Comparison of ENCODE assay signal across 33 cellular contexts in genomic region chr21:42055425-42055824, GRCh38. TPM values are rescaled to one million over a fixed set of nuclear protein-coding genes. Genes with fewer than 3 reads are reported as not detected.
"Had no signal": no experiment of that assay in that cellular context is flagged by ENCODE, and none has a peak within 500 bp of the region (broad histone marks: within the 10 kb centered on the region; RNA-seq: fewer than 3 reads in every experiment).

No MANE protein-coding gene starts in this region.

- DNase-seq: activated CD4-positive, alpha-beta memory T cell treated with anti-CD3 and anti-CD28 coated beads for 36 hours; activated CD4-positive, alpha-beta T cell treated with anti-CD3 and anti-CD28 coated beads for 4 hours; activated CD4-positive, alpha-beta T cell treated with anti-CD3 and anti-CD28 coated beads, Interleukin-2, amount 50 U/mL, for 1 hour; activated CD4-positive, CD25-positive, alpha-beta regulatory T cell treated with anti-CD3 and anti-CD28 coated beads, Interleukin-2, amount 50 U/mL, for 72 hours; activated CD8-positive, alpha-beta memory T cell treated with anti-CD3 and anti-CD28 coated beads, Interleukin-2, amount 50 U/mL, for 4 hours; activated effector memory CD4-positive, alpha-beta T cell treated with Interleukin-2 at 50 U/mL for 16 hours; activated naive CD4-positive, alpha-beta T cell treated with anti-CD3 and anti-CD28 coated beads, Interleukin-2, amount 10 ng/mL, durations not matched to agents 7 days and 5 days; activated naive CD8-positive, alpha-beta T cell treated with anti-CD3 and anti-CD28 coated beads, Interleukin-2, amount 50 U/mL, for 24 hours; activated T-cell treated with anti-CD3 and anti-CD28 coated beads for 4 hours; activated T-cell treated with anti-CD3 and anti-CD28 coated beads, Interleukin-2, amount 50 U/mL, for 4 hours; brain microvascular endothelial cell; central memory CD4-positive, alpha-beta T cell; Karpas-422; NCI-H1105; NCI-H1436; NCI-H1694 treated with DMSO at 0.1 percent for 48 hours; NCI-H2029; NCI-H345; NCI-H524 treated with DMSO at 0.1 percent for 48 hours; SHP77; SK-N-SH had no signal

- H3K9me3 Mint-ChIP-seq: activated CD4-positive, alpha-beta memory T cell treated with anti-CD3 and anti-CD28 coated beads for 36 hours; activated naive CD4-positive, alpha-beta T cell treated with anti-CD3 and anti-CD28 coated beads, Interleukin-2, amount 10 ng/mL, durations not matched to agents 7 days and 5 days; activated naive CD8-positive, alpha-beta T cell treated with anti-CD3 and anti-CD28 coated beads, Interleukin-2, amount 50 U/mL, for 24 hours; activated T-cell treated with anti-CD3 and anti-CD28 coated beads, Interleukin-2, amount 50 U/mL, for 4 hours; activated T-helper 1 cell treated with anti-CD3 and anti-CD28 coated beads, Interleukin-12 subunit alpha, Interleukin-12 subunit beta, Interleukin-2, Interleukin-4 antibody, amounts not matched to agents 30 ng/mL and 10 ng/mL and 1 ng/mL, durations not matched to agents 14 hours and 24 hours and 36 hours; T-helper 1 cell treated with Interleukin-12 subunit alpha and Interleukin-12 subunit beta and Interleukin-4 antibody, amounts not matched to agents 30 μg/mL and 1 μg/mL, for 36 hours; T-helper 2 cell treated with Interferon-gamma antibody and Interleukin-4, amounts not matched to agents 5 μg/mL and 100 μg/mL, for 36 hours had no signal

- H3K4me3 Mint-ChIP-seq: activated CD4-positive, alpha-beta memory T cell treated with anti-CD3 and anti-CD28 coated beads for 36 hours; activated naive CD4-positive, alpha-beta T cell treated with anti-CD3 and anti-CD28 coated beads, Interleukin-2, amount 10 ng/mL, durations not matched to agents 7 days and 5 days; activated naive CD8-positive, alpha-beta T cell; activated naive CD8-positive, alpha-beta T cell treated with anti-CD3 and anti-CD28 coated beads, Interleukin-2, amount 50 U/mL, for 24 hours; activated T-cell treated with anti-CD3 and anti-CD28 coated beads, Interleukin-2, amount 50 U/mL, for 4 hours; activated T-helper 1 cell treated with anti-CD3 and anti-CD28 coated beads, Interleukin-12 subunit alpha, Interleukin-12 subunit beta, Interleukin-2, Interleukin-4 antibody, amounts not matched to agents 30 ng/mL and 10 ng/mL and 1 ng/mL, durations not matched to agents 14 hours and 24 hours and 36 hours; T-helper 1 cell treated with Interleukin-12 subunit alpha and Interleukin-12 subunit beta and Interleukin-4 antibody, amounts not matched to agents 30 μg/mL and 1 μg/mL, for 36 hours; T-helper 2 cell treated with Interferon-gamma antibody and Interleukin-4, amounts not matched to agents 5 μg/mL and 100 μg/mL, for 36 hours; WTC11 had no signal

- H3K36me3 Mint-ChIP-seq: activated CD4-positive, alpha-beta memory T cell treated with anti-CD3 and anti-CD28 coated beads for 36 hours; activated naive CD4-positive, alpha-beta T cell treated with anti-CD3 and anti-CD28 coated beads, Interleukin-2, amount 10 ng/mL, durations not matched to agents 7 days and 5 days; activated naive CD8-positive, alpha-beta T cell had no signal

- ATAC-seq: activated naive CD8-positive, alpha-beta T cell treated with anti-CD3 and anti-CD28 coated beads, Interleukin-2, amount 50 U/mL, for 24 hours; activated T-cell treated with anti-CD3 and anti-CD28 coated beads, Interleukin-2, amount 50 U/mL, for 4 hours; Panc1; WTC11 had no signal

- H3K27me3 ChIP-seq: brain microvascular endothelial cell, SJSA1 had no signal

- H3K27ac Mint-ChIP-seq: activated CD4-positive, alpha-beta memory T cell treated with anti-CD3 and anti-CD28 coated beads for 36 hours; activated naive CD4-positive, alpha-beta T cell treated with anti-CD3 and anti-CD28 coated beads, Interleukin-2, amount 10 ng/mL, durations not matched to agents 7 days and 5 days; activated naive CD8-positive, alpha-beta T cell; activated naive CD8-positive, alpha-beta T cell treated with anti-CD3 and anti-CD28 coated beads, Interleukin-2, amount 50 U/mL, for 24 hours; activated T-helper 1 cell treated with anti-CD3 and anti-CD28 coated beads, Interleukin-12 subunit alpha, Interleukin-12 subunit beta, Interleukin-2, Interleukin-4 antibody, amounts not matched to agents 30 ng/mL and 10 ng/mL and 1 ng/mL, durations not matched to agents 14 hours and 24 hours and 36 hours; T-helper 1 cell treated with Interleukin-12 subunit alpha and Interleukin-12 subunit beta and Interleukin-4 antibody, amounts not matched to agents 30 μg/mL and 1 μg/mL, for 36 hours; T-helper 2 cell treated with Interferon-gamma antibody and Interleukin-4, amounts not matched to agents 5 μg/mL and 100 μg/mL, for 36 hours; WTC11 had no signal

- H3K9me3 ChIP-seq: SJSA1, SK-N-SH had no signal

- H3K27me3 Mint-ChIP-seq: activated CD4-positive, alpha-beta memory T cell treated with anti-CD3 and anti-CD28 coated beads for 36 hours; activated naive CD8-positive, alpha-beta T cell; activated naive CD8-positive, alpha-beta T cell treated with anti-CD3 and anti-CD28 coated beads, Interleukin-2, amount 50 U/mL, for 24 hours had no signal

- H3K9ac ChIP-seq: SK-N-SH had no signal

- H3K4me3 ChIP-seq: SJSA1 had no signal

- H3K4me2 ChIP-seq: SK-N-SH had no signal

- H3K27ac ChIP-seq: brain microvascular endothelial cell, SJSA1 had no signal

- H3K36me3 ChIP-seq: brain microvascular endothelial cell, SJSA1 had no signal

- FAIRE-seq: TTC549 had no signal

RNA-seq across cellular contexts. Expression of gene UMODL1, which starts 15.7 kb away (rescaled TPM):
- total RNA-seq: activated CD4-positive, alpha-beta memory T cell treated with anti-CD3 and anti-CD28 coated beads for 36 hours; activated T-cell treated with anti-CD3 and anti-CD28 coated beads, Interleukin-2, amount 50 U/mL, for 4 hours; activated T-helper 1 cell treated with anti-CD3 and anti-CD28 coated beads, Interleukin-12 subunit alpha, Interleukin-12 subunit beta, Interleukin-2, Interleukin-4 antibody, amounts not matched to agents 30 ng/mL and 10 ng/mL and 1 ng/mL, durations not matched to agents 14 hours and 24 hours and 36 hours; MCF 10A; NCI-H460; RPMI7951; SJSA1; WTC11 had no signal
- polyA plus RNA-seq: aorta, SK-N-SH had no signal
